ENCODE assay signal across 8 cellular contexts in genomic region chr1:67561704-67562113, GRCh38.
A peak's percentile ranks its signal among the peaks of the same experiment; 100 is the strongest.
DNase-seq lines count a peak whose midpoint lies in the region; TF ChIP-seq lines count a peak whose summit lies in the region.

No MANE protein-coding gene starts in this region.

- H3K79me2 ChIP-seq in MM.1S (ENCODE audit: low read length) = no peaks in the 10 kb centered on the region

- peak overlapping the region; percentile 11; the same call in 1 of the 2 replicates for H3K4me2 ChIP-seq in MM.1S (ENCODE audit: low read depth, low read length)

- TF ChIP-seq CTCF in MM.1S (IDR thresholded peaks at IDR 0.05; ENCODE audit: low read length) = peak; percentile 92

- H4K20me1 ChIP-seq in MM.1S (ENCODE audit: insufficient read depth, low read length) = no peaks in the 10 kb centered on the region

- H3K27me3 ChIP-seq in HAP-1 (ENCODE audit: low read depth) (no peaks in the 10 kb centered on the region), MM.1S (replicated peaks; ENCODE audit: insufficient read depth, low read length) (no peaks in the 10 kb centered on the region)

- peak overlapping the region; percentile 44; the same call in 1 of the 2 replicates for H2AFZ ChIP-seq in MM.1S (ENCODE audit: low read length)

- H3K27ac ChIP-seq in MM.1S (ENCODE audit: low read length) = peak overlapping the region; percentile 51; the same call in 1 of the 2 replicates

- intact Hi-C loops in head of caudate nucleus (cut with DNase I) (no loop called here), posterior cingulate gyrus (cut with DNase I) (no loop called here)

- H3K9me3 ChIP-seq in HAP-1 (no peaks in the 10 kb centered on the region), MM.1S (replicated peaks; ENCODE audit: insufficient read depth, low read length) (no peaks in the 10 kb centered on the region)

- H3K9ac ChIP-seq in MM.1S (ENCODE audit: low read length) = 0 out of 2 replicates have a peak overlapping the region, but pooled peaks have one; percentile 14

- DNase-seq in GM04504 (ENCODE audit: low read depth) = peak; percentile 67
- peak; percentile 72 to 95 for DNase-seq in HAP-1 (ENCODE audit: low spot score in 2 of 2)
- DNase-seq in MM.1S = peak; percentile 91
- DNase-seq in SK-MEL-5 (ENCODE audit: low read depth, low spot score) = peak; percentile 85
- DNase-seq in activated naive CD4-positive, alpha-beta T cell treated with Interleukin-2 at 50 U/mL for 16 hours = peak; percentile 86
- peak; percentile 50 to 88 (median 74) for DNase-seq in head of caudate nucleus
- DNase-seq in posterior cingulate gyrus = peak; percentile 50 to 94 (median 77)
- DNase-seq in ureter (ENCODE audit: low spot score) = peak; percentile 89

- no peaks in the 10 kb centered on the region for H3K4me1 ChIP-seq in HAP-1
- peaks cover 20% of the 10 kb centered on the region for H3K4me1 ChIP-seq in MM.1S (ENCODE audit: low read length)

- H3K4me3 ChIP-seq in HAP-1 = no peak overlapping the region
- H3K4me3 ChIP-seq in MM.1S (ENCODE audit: low read length) = no peak overlapping the region

- no peaks in the 10 kb centered on the region for H3F3A ChIP-seq in MM.1S (ENCODE audit: insufficient read depth, low read length)

- no peaks in the 10 kb centered on the region for H3K9me2 ChIP-seq in MM.1S (replicated peaks; ENCODE audit: insufficient read depth, low read length)

- in situ Hi-C loops in HAP-1 (cut with MboI; ENCODE audit: low sequenced_read_pairs) = no loop called here
- in situ Hi-C loops in SK-MEL-5 (cut with HindIII; ENCODE audit: low pct_unique_long_range_greater_than_20kb, low sequenced_read_pairs) = no loop called here

- H3K36me3 ChIP-seq in HAP-1 (replicated peaks) (no peaks in the 10 kb centered on the region), MM.1S (replicated peaks; ENCODE audit: insufficient read depth, low read length) (no peaks in the 10 kb centered on the region)
